1 cellular context compared by ENCODE assay signal in genomic region chr19:1206063-1206732, GRCh38.
TF ChIP-seq lines count a peak whose summit lies in the region.

No MANE protein-coding gene starts in this region.

TF ChIP-seq in K562, 482 proteins besides CTCF, POLR2A, EP300 and RAD21:
- TF ChIP-seq ZNF134 (CRISPR knock-in tag; conservative IDR thresholded peaks at IDR 0.05): no peak
- no peak for TF ChIP-seq ZNF146 (CRISPR knock-in tag; IDR thresholded peaks at IDR 0.05; ENCODE audit: unreplicated experiment)
- 0 out of 2 replicates have a peak, but pooled peaks have one; percentile 4 for TF ChIP-seq ZNF197 (CRISPR knock-in tag; IDR thresholded peaks at IDR 0.05; ENCODE audit: low read depth)
- TF ChIP-seq FOXK1 (CRISPR knock-in tag; IDR thresholded peaks at IDR 0.05; ENCODE audit: borderline replicate concordance): 0 out of 2 replicates have a peak, but pooled peaks have one; percentile 4
- TF ChIP-seq RBM15 (IDR thresholded peaks at IDR 0.05; ENCODE audit: insufficient read depth, low read length): no peak
- TF ChIP-seq RBBP5 (IDR thresholded peaks at IDR 0.05; ENCODE audit: borderline replicate concordance, insufficient read depth, low read length, poor library complexity, severe bottlenecking): peak; percentile 67
- peak; percentile 5 for TF ChIP-seq TAF1 (IDR thresholded peaks at IDR 0.05; ENCODE audit: control insufficient read depth, extremely low read depth, insufficient read depth, low read length, severe bottlenecking)
- no peak for TF ChIP-seq ZNF354B (CRISPR knock-in tag; IDR thresholded peaks at IDR 0.05)
- peak; percentile 51; the same call in 1 of the 2 replicates for TF ChIP-seq ZBTB7A (IDR thresholded peaks at IDR 0.05; ENCODE audit: borderline replicate concordance, control insufficient read depth, low read depth, low read length)
- peak; percentile 61 for TF ChIP-seq RBFOX2 (IDR thresholded peaks at IDR 0.05; ENCODE audit: low read depth, low read length)
- no peak for TF ChIP-seq SFPQ (IDR thresholded peaks at IDR 0.05; ENCODE audit: low read depth, low read length)
- peak; percentile 58 for TF ChIP-seq POLR2G (IDR thresholded peaks at IDR 0.05; ENCODE audit: low read depth, low read length)
- no peak for TF ChIP-seq ZBTB33 (CRISPR knock-in tag; IDR thresholded peaks at IDR 0.05)
- no peak for TF ChIP-seq CHCHD3 (CRISPR knock-in tag; IDR thresholded peaks at IDR 0.05)
- no peak for TF ChIP-seq ZKSCAN3 (CRISPR knock-in tag; IDR thresholded peaks at IDR 0.05)
- no peak for TF ChIP-seq ZNF121 (CRISPR knock-in tag; conservative IDR thresholded peaks at IDR 0.05)
- TF ChIP-seq ELK1 (CRISPR knock-in tag; IDR thresholded peaks at IDR 0.05): no peak
- no peak for TF ChIP-seq NONO (IDR thresholded peaks at IDR 0.05; ENCODE audit: low read depth in 2 of 2, low read length in 1 of 2)
- no peak for TF ChIP-seq MGA (IDR thresholded peaks at IDR 0.05)
- no peak for TF ChIP-seq ESRRA (IDR thresholded peaks at IDR 0.05; ENCODE audit: borderline replicate concordance, low read depth)
